20 cellular contexts compared by ENCODE assay signal in the genomic region with DNA sequence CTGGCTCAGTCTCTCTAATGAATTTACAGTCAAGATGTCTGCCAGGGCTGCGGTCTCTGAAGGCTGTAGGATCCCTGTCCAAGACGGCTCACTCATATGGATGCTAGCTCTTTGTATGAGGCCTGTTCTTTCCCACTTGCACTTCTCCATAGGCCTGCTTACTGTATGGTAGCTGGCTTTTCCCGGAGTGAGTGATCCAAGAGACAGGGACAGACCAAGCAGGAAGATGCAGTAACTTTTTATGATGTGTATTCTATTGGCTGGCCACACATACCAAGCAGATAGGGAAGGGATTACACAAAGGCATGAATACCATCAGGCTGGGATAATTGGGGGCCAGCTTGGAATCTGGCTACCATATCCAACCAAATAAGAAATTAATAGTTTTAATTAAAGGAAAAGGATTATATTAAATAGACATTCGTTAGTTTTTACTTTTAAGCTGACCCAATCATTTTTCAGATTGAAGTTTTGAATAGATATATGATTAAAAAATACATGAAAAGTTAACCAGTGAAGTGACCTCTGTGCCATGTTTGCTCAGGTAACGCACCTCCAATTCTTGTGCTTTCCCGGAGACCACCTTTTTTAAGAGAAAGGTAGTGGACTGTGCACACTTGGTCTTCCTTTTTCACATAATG. TPM values are rescaled to one million over a fixed set of nuclear protein-coding genes. Genes with fewer than 3 reads are reported as not detected.
DNase-seq lines count a peak whose midpoint lies in the region; ATAC-seq and TF ChIP-seq lines count a peak whose summit lies in the region.
"Had no signal": no experiment of that assay in that cellular context is flagged by ENCODE, and none has a peak within 500 bp of the region (broad histone marks: within the 10 kb centered on the region; RNA-seq: fewer than 3 reads in every experiment).

No MANE protein-coding gene starts in this region.

- POLR2A ChIA-PET in T-cell (lab: Charles Lee) = interaction anchor here in 1 of 2 donors (0.6 kb wide), 1 partner anchor 27 kb away, joined by 3 read pairs; no protein-coding TSS in a partner anchor

- H3K27ac ChIP-seq in SK-N-MC = peak overlapping the region; percentile 79
- H3K27ac ChIP-seq in psoas muscle = no peak overlapping the region
- H3K27ac ChIP-seq: 22Rv1, epithelial cell of prostate, heart right ventricle, HL-60 had no signal

- peaks cover 2% of the 10 kb centered on the region for H3K4me1 Mint-ChIP-seq in T-helper 1 cell treated with Interleukin-12 subunit alpha and Interleukin-12 subunit beta and Interleukin-4 antibody, amounts not matched to agents 30 μg/mL and 1 μg/mL, for 36 hours (ENCODE audit: low read depth)
- H3K4me1 Mint-ChIP-seq in T-cell = peaks cover 14 to 16% (median 15%) of the 10 kb centered on the region in 3 donors

- no peaks in the 10 kb centered on the region for H3K27me3 Mint-ChIP-seq in T-helper 1 cell treated with Interleukin-12 subunit alpha and Interleukin-12 subunit beta and Interleukin-4 antibody, amounts not matched to agents 30 μg/mL and 1 μg/mL, for 36 hours (ENCODE audit: low read depth)
- no peaks in the 10 kb centered on the region for H3K27me3 Mint-ChIP-seq in T-cell
- H3K27me3 Mint-ChIP-seq: activated B cell treated with CpG ODN at 0.5 μM for 24 hours; naive thymus-derived CD4-positive, alpha-beta T cell had no signal

- no peaks in the 10 kb centered on the region for H3K27me3 ChIP-seq in psoas muscle (ENCODE audit: insufficient read depth in 3 of 3, low read length in 2 of 3)
- H3K27me3 ChIP-seq: heart right ventricle had no signal

- TF ChIP-seq CTCF in fibroblast of villous mesenchyme (IDR thresholded peaks at IDR 0.05; ENCODE audit: insufficient read depth, low read depth, low read length) (no peak), psoas muscle (IDR thresholded peaks at IDR 0.05) (no peak)

- ATAC-seq in psoas muscle (peak in 3 of 4 donors; percentile 7 to 26 (median 24)), T-cell (replicated peaks in 1 of 4) (no peak), GM19351 (IDR thresholded peaks at IDR 0.05; ENCODE audit: unreplicated experiment) (no peak)
- ATAC-seq: naive thymus-derived CD4-positive, alpha-beta T cell had no signal

- H3K4me3 Mint-ChIP-seq in T-helper 1 cell treated with Interleukin-12 subunit alpha and Interleukin-12 subunit beta and Interleukin-4 antibody, amounts not matched to agents 30 μg/mL and 1 μg/mL, for 36 hours = no peak overlapping the region
- no peak overlapping the region for H3K4me3 Mint-ChIP-seq in T-cell
- H3K4me3 Mint-ChIP-seq: activated B cell treated with CpG ODN at 0.5 μM for 24 hours; naive thymus-derived CD4-positive, alpha-beta T cell had no signal

- H3K9ac ChIP-seq in SK-N-MC (ENCODE audit: insufficient read length) = no peak overlapping the region

- intact Hi-C loops in psoas muscle (cut with DNase I) = no loop called here

- H3K27ac Mint-ChIP-seq in T-helper 1 cell treated with Interleukin-12 subunit alpha and Interleukin-12 subunit beta and Interleukin-4 antibody, amounts not matched to agents 30 μg/mL and 1 μg/mL, for 36 hours = peak overlapping the region; percentile 55
- no peak overlapping the region for H3K27ac Mint-ChIP-seq in T-cell
- H3K27ac Mint-ChIP-seq: activated B cell treated with CpG ODN at 0.5 μM for 24 hours had no signal

- 81 to 91% (median 81%) methylated on average over 6 of the region's 6 CpGs for WGBS in psoas muscle, 3 donors

- no peaks in the 10 kb centered on the region for H3K9me3 Mint-ChIP-seq in T-helper 1 cell treated with Interleukin-12 subunit alpha and Interleukin-12 subunit beta and Interleukin-4 antibody, amounts not matched to agents 30 μg/mL and 1 μg/mL, for 36 hours
- no peaks in the 10 kb centered on the region for H3K9me3 Mint-ChIP-seq in T-cell
- H3K9me3 Mint-ChIP-seq: activated B cell treated with CpG ODN at 0.5 μM for 24 hours; naive thymus-derived CD4-positive, alpha-beta T cell had no signal

- H3K4me3 ChIP-seq in SK-N-MC (peak overlapping the region; percentile 18; the same call in 1 of the 2 replicates), fibroblast of villous mesenchyme (ENCODE audit: low read depth, low read length) (no peak overlapping the region), psoas muscle (no peak overlapping the region)
- H3K4me3 ChIP-seq: heart right ventricle had no signal

- H3K9me3 ChIP-seq in SK-N-MC (ENCODE audit: low read depth, low read length) (no peaks in the 10 kb centered on the region), psoas muscle (no peaks in the 10 kb centered on the region)
- H3K9me3 ChIP-seq: heart right ventricle had no signal

- peaks cover 8% of the 10 kb centered on the region; the same call in 1 of the 2 replicates for H3K36me3 ChIP-seq in SK-N-MC (ENCODE audit: insufficient read depth, low read length)
- H3K36me3 ChIP-seq in psoas muscle (ENCODE audit: insufficient read depth in 1 of 2, low read depth in 1 of 2) = peaks cover 0 to 26% of the 10 kb centered on the region in 2 donors

- CTCF ChIA-PET in T-cell (lab: Charles Lee) = interaction anchor here in 1 of 2 donors (0.6 to 1.6 kb wide), 4 partner anchors 18 to 43 kb away, joined by 3 to 5 read pairs (median 3); no protein-coding TSS in a partner anchor

- peaks cover 9% of the 10 kb centered on the region for H3K36me3 Mint-ChIP-seq in T-helper 1 cell treated with Interleukin-12 subunit alpha and Interleukin-12 subunit beta and Interleukin-4 antibody, amounts not matched to agents 30 μg/mL and 1 μg/mL, for 36 hours (ENCODE audit: low read depth)
- peaks cover 5% of the 10 kb centered on the region for H3K36me3 Mint-ChIP-seq in T-cell

- DNase-seq in T-helper 1 cell = no peak
- no peak for DNase-seq in SK-N-MC (ENCODE audit: low read depth, low spot score)
- peak; percentile 89 for DNase-seq in fibroblast of villous mesenchyme (ENCODE audit: low read depth)
- no peak for DNase-seq in psoas muscle
- DNase-seq in T-cell = no peak
- DNase-seq in NCI-H2107 treated with DMSO at 0.1 percent for 48 hours (lab: John Stamatoyannopoulos, UW; ENCODE audit: unreplicated experiment) = no peak
- DNase-seq: activated B cell treated with CpG ODN at 0.5 μM for 24 hours; Calu3; H7; heart right ventricle; Karpas-422; naive thymus-derived CD4-positive, alpha-beta T cell; NCI-H146; NCI-H510A treated with DMSO at 0.1 percent for 48 hours; right cardiac atrium had no signal

- peaks cover 16% of the 10 kb centered on the region for H3K4me1 ChIP-seq in psoas muscle

RNA-seq across cellular contexts. Expression of gene NSD1, which starts 20.6 kb away (rescaled TPM):
- total RNA-seq in fibroblast of villous mesenchyme (59.3 and 70.0 TPM in 2 replicates), psoas muscle (10 to 100 TPM; 38.5 to 56.2 (median 43.2) TPM), T-cell (100 to 1,000 TPM in 3 of 5 donors, 10 to 100 TPM in 2; 89.5 to 113 (median 103) TPM)
- polyA plus RNA-seq in psoas muscle = 10 to 100 TPM in 1 of 3 donors, 1 to 10 TPM in 2; 6.0 to 29.9 (median 6.1) TPM

Comparison
In these comparisons a context has a peak if more than half of its experiments do, and no peak if none do; other contexts are left out.
1. ATAC-seq: peak in psoas muscle (3 of 4); none in T-cell (0 of 4) and GM19351 (single experiment).